Comparison of ENCODE assay signal across 1 cellular context in genomic region chr15:70098461-70099166, GRCh38.
A peak's percentile ranks its signal among the peaks of the same experiment; 100 is the strongest.
TF ChIP-seq lines count a peak whose summit lies in the region.

No MANE protein-coding gene starts in this region.

TF ChIP-seq in HepG2, 621 proteins besides CTCF, POLR2A, EP300 and RAD21 (continued from another document and continues in another):
- TF ChIP-seq AFF4 (CRISPR knock-in tag; IDR thresholded peaks at IDR 0.05), result no peak
- no peak for TF ChIP-seq ZNF713 (CRISPR knock-in tag; IDR thresholded peaks at IDR 0.05)
- peak; percentile 85; the same call in 1 of the 2 replicates for TF ChIP-seq GATA4 (IDR thresholded peaks at IDR 0.05; ENCODE audit: borderline replicate concordance, low read depth)
- TF ChIP-seq DPF2 (CRISPR knock-in tag; IDR thresholded peaks at IDR 0.05; ENCODE audit: borderline replicate concordance, low read depth), result peak; percentile 14; the same call in 1 of the 2 replicates
- no peak for TF ChIP-seq MIXL1 (CRISPR knock-in tag; IDR thresholded peaks at IDR 0.05)
- TF ChIP-seq FOXP1 (IDR thresholded peaks at IDR 0.05), result no peak
- TF ChIP-seq FOXP1 (CRISPR knock-in tag; IDR thresholded peaks at IDR 0.05), result peak; percentile 76
- TF ChIP-seq, protein P1, sequence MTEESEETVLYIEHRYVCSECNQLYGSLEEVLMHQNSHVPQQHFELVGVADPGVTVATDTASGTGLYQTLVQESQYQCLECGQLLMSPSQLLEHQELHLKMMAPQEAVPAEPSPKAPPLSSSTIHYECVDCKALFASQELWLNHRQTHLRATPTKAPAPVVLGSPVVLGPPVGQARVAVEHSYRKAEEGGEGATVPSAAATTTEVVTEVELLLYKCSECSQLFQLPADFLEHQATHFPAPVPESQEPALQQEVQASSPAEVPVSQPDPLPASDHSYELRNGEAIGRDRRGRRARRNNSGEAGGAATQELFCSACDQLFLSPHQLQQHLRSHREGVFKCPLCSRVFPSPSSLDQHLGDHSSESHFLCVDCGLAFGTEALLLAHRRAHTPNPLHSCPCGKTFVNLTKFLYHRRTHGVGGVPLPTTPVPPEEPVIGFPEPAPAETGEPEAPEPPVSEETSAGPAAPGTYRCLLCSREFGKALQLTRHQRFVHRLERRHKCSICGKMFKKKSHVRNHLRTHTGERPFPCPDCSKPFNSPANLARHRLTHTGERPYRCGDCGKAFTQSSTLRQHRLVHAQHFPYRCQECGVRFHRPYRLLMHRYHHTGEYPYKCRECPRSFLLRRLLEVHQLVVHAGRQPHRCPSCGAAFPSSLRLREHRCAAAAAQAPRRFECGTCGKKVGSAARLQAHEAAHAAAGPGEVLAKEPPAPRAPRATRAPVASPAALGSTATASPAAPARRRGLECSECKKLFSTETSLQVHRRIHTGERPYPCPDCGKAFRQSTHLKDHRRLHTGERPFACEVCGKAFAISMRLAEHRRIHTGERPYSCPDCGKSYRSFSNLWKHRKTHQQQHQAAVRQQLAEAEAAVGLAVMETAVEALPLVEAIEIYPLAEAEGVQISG (CRISPR knock-in tag; IDR thresholded peaks at IDR 0.05), result no peak; the same call in 1 of the 2 replicates
- TF ChIP-seq ZNF512B (CRISPR knock-in tag; IDR thresholded peaks at IDR 0.05; ENCODE audit: borderline replicate concordance), result no peak
- TF ChIP-seq TMF1 (CRISPR knock-in tag; IDR thresholded peaks at IDR 0.05; ENCODE audit: low read depth), result no peak
- TF ChIP-seq ZNF605 (CRISPR knock-in tag; IDR thresholded peaks at IDR 0.05), result no peak
- TF ChIP-seq ZNF430 (CRISPR knock-in tag; IDR thresholded peaks at IDR 0.05), result no peak
- TF ChIP-seq ZNF3 (CRISPR knock-in tag; IDR thresholded peaks at IDR 0.05), result 0 out of 2 replicates have a peak, but pooled peaks have one; percentile 33
- no peak for TF ChIP-seq ZNF572 (CRISPR knock-in tag; IDR thresholded peaks at IDR 0.05)
- TF ChIP-seq, protein P2, sequence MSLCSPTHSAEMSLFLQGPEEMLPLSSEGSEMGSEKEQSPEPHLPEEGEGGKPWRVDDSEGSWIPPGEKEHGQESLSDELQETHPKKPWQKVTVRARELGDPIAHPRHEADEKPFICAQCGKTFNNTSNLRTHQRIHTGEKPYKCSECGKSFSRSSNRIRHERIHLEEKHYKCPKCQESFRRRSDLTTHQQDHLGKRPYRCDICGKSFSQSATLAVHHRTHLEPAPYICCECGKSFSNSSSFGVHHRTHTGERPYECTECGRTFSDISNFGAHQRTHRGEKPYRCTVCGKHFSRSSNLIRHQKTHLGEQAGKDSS (CRISPR knock-in tag; IDR thresholded peaks at IDR 0.05; ENCODE audit: borderline replicate concordance, low read depth), result peak; percentile 34; the same call in 1 of the 2 replicates
- no peak for TF ChIP-seq RFXAP (CRISPR knock-in tag; IDR thresholded peaks at IDR 0.05; ENCODE audit: borderline replicate concordance)
- peak; percentile 25; the same call in 1 of the 2 replicates for TF ChIP-seq MEIS2 (CRISPR knock-in tag; IDR thresholded peaks at IDR 0.05)
- TF ChIP-seq HOXA3 (CRISPR knock-in tag; IDR thresholded peaks at IDR 0.05), result peak; percentile 32; the same call in 1 of the 2 replicates
- TF ChIP-seq EHMT2 (IDR thresholded peaks at IDR 0.05; ENCODE audit: borderline replicate concordance, low read depth, low read length), result no peak
- TF ChIP-seq ELF1 (CRISPR knock-in tag; IDR thresholded peaks at IDR 0.05), result no peak
- TF ChIP-seq ZNF775 (CRISPR knock-in tag; IDR thresholded peaks at IDR 0.05; ENCODE audit: borderline replicate concordance), result 0 out of 2 replicates have a peak, but pooled peaks have one; percentile 67
- no peak for TF ChIP-seq MNT (IDR thresholded peaks at IDR 0.05)
- TF ChIP-seq NONO (IDR thresholded peaks at IDR 0.05), result no peak
- 0 out of 2 replicates have a peak, but pooled peaks have one; percentile 2 for TF ChIP-seq NONO (CRISPR knock-in tag; conservative IDR thresholded peaks at IDR 0.05)
- no peak for TF ChIP-seq ZBTB34 (CRISPR knock-in tag; IDR thresholded peaks at IDR 0.05)
- TF ChIP-seq ZNF383 (CRISPR knock-in tag; IDR thresholded peaks at IDR 0.05; ENCODE audit: borderline replicate concordance), result no peak
- TF ChIP-seq SRSF9 (IDR thresholded peaks at IDR 0.05; ENCODE audit: borderline replicate concordance, insufficient read depth, low read depth, low read length, poor library complexity, severe bottlenecking), result no peak
- TF ChIP-seq, protein P3, sequence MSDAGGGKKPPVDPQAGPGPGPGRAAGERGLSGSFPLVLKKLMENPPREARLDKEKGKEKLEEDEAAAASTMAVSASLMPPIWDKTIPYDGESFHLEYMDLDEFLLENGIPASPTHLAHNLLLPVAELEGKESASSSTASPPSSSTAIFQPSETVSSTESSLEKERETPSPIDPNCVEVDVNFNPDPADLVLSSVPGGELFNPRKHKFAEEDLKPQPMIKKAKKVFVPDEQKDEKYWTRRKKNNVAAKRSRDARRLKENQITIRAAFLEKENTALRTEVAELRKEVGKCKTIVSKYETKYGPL (CRISPR knock-in tag; IDR thresholded peaks at IDR 0.05), result no peak
- TF ChIP-seq NCOA2 (CRISPR knock-in tag; IDR thresholded peaks at IDR 0.05), result peak; percentile 79
- TF ChIP-seq ZKSCAN5 (CRISPR knock-in tag; IDR thresholded peaks at IDR 0.05), result no peak
- no peak for TF ChIP-seq ZNF276 (CRISPR knock-in tag; IDR thresholded peaks at IDR 0.05; ENCODE audit: low read depth)
- TF ChIP-seq ZNF232 (CRISPR knock-in tag; IDR thresholded peaks at IDR 0.05; ENCODE audit: borderline replicate concordance), result 0 out of 2 replicates have a peak, but pooled peaks have one; percentile 33
- TF ChIP-seq CHD2 (IDR thresholded peaks at IDR 0.05; ENCODE audit: low read depth, low read length), result no peak
- no peak for TF ChIP-seq XBP1 (CRISPR knock-in tag; IDR thresholded peaks at IDR 0.05)
- TF ChIP-seq FOSL1 (CRISPR knock-in tag; IDR thresholded peaks at IDR 0.05; ENCODE audit: borderline replicate concordance), result no peak
- peak; percentile 15; the same call in 1 of the 2 replicates for TF ChIP-seq SRY (CRISPR knock-in tag; IDR thresholded peaks at IDR 0.05)
- no peak for TF ChIP-seq SYNCRIP (IDR thresholded peaks at IDR 0.05; ENCODE audit: insufficient read depth, low read depth, low read length)
- TF ChIP-seq STAT5B (CRISPR knock-in tag; IDR thresholded peaks at IDR 0.05), result no peak
- no peak for TF ChIP-seq ZNF513 (CRISPR knock-in tag; conservative IDR thresholded peaks at IDR 0.05)
- no peak for TF ChIP-seq NFE2L1 (CRISPR knock-in tag; IDR thresholded peaks at IDR 0.05; ENCODE audit: borderline replicate concordance)
- TF ChIP-seq TAF1 (CRISPR knock-in tag; IDR thresholded peaks at IDR 0.05), result peak; percentile 56
- TF ChIP-seq, protein P4, sequence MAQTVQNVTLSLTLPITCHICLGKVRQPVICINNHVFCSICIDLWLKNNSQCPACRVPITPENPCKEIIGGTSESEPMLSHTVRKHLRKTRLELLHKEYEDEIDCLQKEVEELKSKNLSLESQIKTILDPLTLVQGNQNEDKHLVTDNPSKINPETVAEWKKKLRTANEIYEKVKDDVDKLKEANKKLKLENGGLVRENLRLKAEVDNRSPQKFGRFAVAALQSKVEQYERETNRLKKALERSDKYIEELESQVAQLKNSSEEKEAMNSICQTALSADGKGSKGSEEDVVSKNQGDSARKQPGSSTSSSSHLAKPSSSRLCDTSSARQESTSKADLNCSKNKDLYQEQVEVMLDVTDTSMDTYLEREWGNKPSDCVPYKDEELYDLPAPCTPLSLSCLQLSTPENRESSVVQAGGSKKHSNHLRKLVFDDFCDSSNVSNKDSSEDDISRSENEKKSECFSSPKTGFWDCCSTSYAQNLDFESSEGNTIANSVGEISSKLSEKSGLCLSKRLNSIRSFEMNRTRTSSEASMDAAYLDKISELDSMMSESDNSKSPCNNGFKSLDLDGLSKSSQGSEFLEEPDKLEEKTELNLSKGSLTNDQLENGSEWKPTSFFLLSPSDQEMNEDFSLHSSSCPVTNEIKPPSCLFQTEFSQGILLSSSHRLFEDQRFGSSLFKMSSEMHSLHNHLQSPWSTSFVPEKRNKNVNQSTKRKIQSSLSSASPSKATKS (CRISPR knock-in tag; IDR thresholded peaks at IDR 0.05), result no peak
- no peak for TF ChIP-seq FOXK2 (IDR thresholded peaks at IDR 0.05)
- no peak for TF ChIP-seq DR1 (CRISPR knock-in tag; IDR thresholded peaks at IDR 0.05)
- no peak for TF ChIP-seq HMGA1 (CRISPR knock-in tag; conservative IDR thresholded peaks at IDR 0.05)
